In the genomic region with DNA sequence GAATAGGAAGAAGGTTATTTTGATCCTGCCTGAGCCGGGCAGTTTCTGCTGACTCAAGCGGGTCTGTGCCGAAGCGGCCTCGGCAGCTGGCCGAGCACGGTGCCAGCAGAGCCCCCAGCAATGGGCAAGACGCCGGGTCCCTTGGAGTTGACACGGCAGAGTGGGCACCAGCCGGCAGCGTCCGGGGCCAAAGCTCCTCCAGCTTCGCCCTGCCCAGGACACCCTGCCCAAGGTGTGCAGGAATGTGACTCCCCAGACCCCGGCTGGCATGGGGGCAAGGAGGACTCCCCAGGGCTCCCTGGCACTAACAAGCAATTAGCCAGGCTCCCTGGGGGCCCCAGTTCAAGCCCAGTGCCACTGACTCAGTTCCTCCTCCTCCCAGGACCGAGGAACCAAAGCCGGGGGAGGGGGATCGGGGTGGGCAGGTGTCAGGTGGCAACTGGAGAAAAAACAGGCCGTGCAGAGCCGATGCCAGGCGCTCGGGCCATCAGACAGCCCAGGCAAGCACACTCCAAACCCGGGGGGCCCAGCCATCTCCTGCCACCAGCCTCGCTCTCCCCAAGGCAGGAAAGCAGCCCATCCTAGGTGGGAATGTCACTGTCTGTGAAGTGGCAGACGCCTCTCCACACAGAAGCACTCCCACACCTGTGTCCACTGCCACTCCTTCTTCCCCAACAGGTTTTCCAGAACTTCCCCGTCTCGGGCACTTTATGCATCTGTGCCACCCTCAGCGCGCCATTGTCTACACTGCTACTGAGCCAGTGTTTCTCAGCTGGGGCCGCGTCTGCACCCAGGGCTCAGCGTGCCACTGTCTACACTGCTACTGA, we compare ENCODE assay signal across 14 cellular contexts. TPM values are rescaled to one million over a fixed set of nuclear protein-coding genes. Genes with fewer than 3 reads are reported as not detected.
DNase-seq lines count a peak whose midpoint lies in the region; ATAC-seq and TF ChIP-seq lines count a peak whose summit lies in the region.
"Had no signal": no experiment of that assay in that cellular context is flagged by ENCODE, and none has a peak within 500 bp of the region (broad histone marks: within the 10 kb centered on the region; RNA-seq: fewer than 3 reads in every experiment).

No MANE protein-coding gene starts in this region.

- no peak overlapping the region for H3K9ac ChIP-seq in neuronal stem cell (ENCODE audit: low read depth, low read length, poor library complexity)
- H3K9ac ChIP-seq: KMS-11 had no signal

- H3K18ac ChIP-seq in neuronal stem cell (ENCODE audit: low read length), result peak overlapping the region; percentile 80

- peak overlapping the region; percentile 67 for H3K23ac ChIP-seq in neuronal stem cell (ENCODE audit: low read depth, low read length, poor library complexity)

- peaks cover 26% of the 10 kb centered on the region for H3K4me1 Mint-ChIP-seq in chondrocyte (ENCODE audit: low read depth)

- no peak overlapping the region for H3K4ac ChIP-seq in neuronal stem cell (ENCODE audit: low read length)

- H2BK15ac ChIP-seq in neuronal stem cell (ENCODE audit: low read length), result no peak overlapping the region

- no peak overlapping the region for H4K91ac ChIP-seq in neuronal stem cell (ENCODE audit: low read depth, low read length, poor library complexity)

- TF ChIP-seq CTCF in heart right ventricle (IDR thresholded peaks at IDR 0.05) (no peak), chondrocyte (IDR thresholded peaks at IDR 0.05) (no peak), uterus (IDR thresholded peaks at IDR 0.05) (no peak)

- H3K4me3 ChIP-seq in heart right ventricle, result no peak overlapping the region
- no peak overlapping the region for H3K4me3 ChIP-seq in neuronal stem cell (ENCODE audit: low read length in 2 of 2)
- no peak overlapping the region for H3K4me3 ChIP-seq in uterus

- H3K36me3 ChIP-seq in heart right ventricle (peaks cover 0 to 32% (median 0%) of the 10 kb centered on the region in 9 donors), neuronal stem cell (replicated peaks in 1 of 2; ENCODE audit: control insufficient read depth in 2 of 2, insufficient read depth in 2 of 2, low read length in 2 of 2) (no peaks in the 10 kb centered on the region), uterus (no peaks in the 10 kb centered on the region)
- H3K36me3 ChIP-seq: neutrophil had no signal

- peak overlapping the region; percentile 63 for H3K14ac ChIP-seq in neuronal stem cell (ENCODE audit: low read length)

- TF ChIP-seq POLR2A in uterus (IDR thresholded peaks at IDR 0.05), result no peak

- peaks cover 12% of the 10 kb centered on the region for H3K36me3 Mint-ChIP-seq in chondrocyte (ENCODE audit: low read depth)

- no peak overlapping the region for H2BK12ac ChIP-seq in neuronal stem cell (ENCODE audit: low read length)

- H2AFZ ChIP-seq in neuronal stem cell (ENCODE audit: low read length), result no peak overlapping the region

- H2BK120ac ChIP-seq in neuronal stem cell (ENCODE audit: low read depth, low read length), result no peak overlapping the region

- peak; percentile 40 for DNase-seq in Right ventricle myocardium inferior (ENCODE audit: missing footprints)
- no peak for DNase-seq in heart right ventricle
- DNase-seq in chondrocyte (ENCODE audit: low spot score), result peak; percentile 89
- DNase-seq in neuronal stem cell (ENCODE audit: low spot score), result no peak
- peak; percentile 17 to 20 for DNase-seq in uterus
- no peak for DNase-seq in pons (ENCODE audit: low spot score)
- DNase-seq: activated gamma-delta T cell; CD4-positive, CD25-positive, alpha-beta regulatory T cell; NCI-H2107 had no signal

- ATAC-seq in Right ventricle myocardium inferior (no peak), heart right ventricle (no peak), GM21360 (IDR thresholded peaks at IDR 0.05; ENCODE audit: unreplicated experiment) (no peak), GM18867 (IDR thresholded peaks at IDR 0.05; ENCODE audit: unreplicated experiment) (no peak)

- H3K27ac Mint-ChIP-seq in chondrocyte (ENCODE audit: unreplicated experiment), result peak overlapping the region; percentile 73

- H3K9me3 ChIP-seq in heart right ventricle (no peaks in the 10 kb centered on the region), neuronal stem cell (replicated peaks in 1 of 2; ENCODE audit: control insufficient read depth in 2 of 2, insufficient read depth in 1 of 2, low read depth in 1 of 2, low read length in 2 of 2) (no peaks in the 10 kb centered on the region), uterus (no peaks in the 10 kb centered on the region)
- H3K9me3 ChIP-seq: neutrophil had no signal

- intact Hi-C loops in Right ventricle myocardium inferior (cut with DNase I) (no loop called here), heart right ventricle (cut with DNase I) (no loop called here), uterus (cut with DNase I; ENCODE audit: low total_unique reads) (no loop called here)

- H3K4me1 ChIP-seq in heart right ventricle (peaks cover 0 to 35% (median 9%) of the 10 kb centered on the region in 9 donors), neuronal stem cell (ENCODE audit: control insufficient read depth in 2 of 2, insufficient read depth in 1 of 2, low read depth in 1 of 2, low read length in 2 of 2) (no peaks in the 10 kb centered on the region), uterus (peaks cover 0 to 8% of the 10 kb centered on the region in 2 donors)

- no peaks in the 10 kb centered on the region for H3K79me1 ChIP-seq in neuronal stem cell (ENCODE audit: low read depth, low read length)

- no peak overlapping the region for H4K8ac ChIP-seq in neuronal stem cell (ENCODE audit: low read depth, low read length)

- no peaks in the 10 kb centered on the region for H3K9me3 Mint-ChIP-seq in chondrocyte (ENCODE audit: low read depth)

- H3K4me3 Mint-ChIP-seq in chondrocyte (ENCODE audit: unreplicated experiment), result no peak overlapping the region
- H3K4me3 Mint-ChIP-seq: CD4-positive, CD25-positive, alpha-beta regulatory T cell had no signal

- no peak overlapping the region for H3K4me2 ChIP-seq in neuronal stem cell (ENCODE audit: insufficient read depth, low read length, poor library complexity, severe bottlenecking)
- H3K4me2 ChIP-seq: KMS-11 had no signal

- H2BK5ac ChIP-seq in neuronal stem cell (ENCODE audit: low read length), result no peak overlapping the region

- 84 to 87% methylated on average over 32 of the region's 32 CpGs for WGBS in heart right ventricle, 2 donors
- WGBS in neuronal stem cell (ENCODE audit: extremely low coverage in 2 of 2, insufficient read length in 2 of 2, insufficient replicate concordance in 1 of 2), 2 donors, result no CpG with 5 or more reads among the region's 32 CpGs

- no peaks in the 10 kb centered on the region for H3K27me3 ChIP-seq in heart right ventricle
- H3K27me3 ChIP-seq in neuronal stem cell (ENCODE audit: control insufficient read depth in 3 of 3, insufficient read depth in 3 of 3, low read depth in 1 of 3, low read length in 3 of 3), result no peaks in the 10 kb centered on the region
- no peaks in the 10 kb centered on the region for H3K27me3 ChIP-seq in uterus
- H3K27me3 ChIP-seq: neutrophil had no signal

- H3K27me3 Mint-ChIP-seq in chondrocyte (ENCODE audit: low read depth), result no peaks in the 10 kb centered on the region
- H3K27me3 Mint-ChIP-seq: CD4-positive, CD25-positive, alpha-beta regulatory T cell had no signal

- H2AK5ac ChIP-seq in neuronal stem cell (ENCODE audit: low read depth, low read length), result peak overlapping the region; percentile 75

- H3K27ac ChIP-seq in heart right ventricle (no peak overlapping the region), neuronal stem cell (replicated peaks; ENCODE audit: low read length) (no peak overlapping the region), uterus (peak overlapping the region; percentile 38 to 48)
- H3K27ac ChIP-seq: KMS-11, neutrophil had no signal

RNA-seq across cellular contexts. Expression of a gene that starts 41.2 kb away (rescaled TPM):
- total RNA-seq in Right ventricle myocardium inferior (0.22 TPM), heart right ventricle (1 to 10 TPM in 1 of 10 donors, under 1 TPM in 7, not detected in 2; 0.16 to 1.2 (median 0.31) TPM), chondrocyte (not detected in 3 replicates), uterus (under 1 TPM in 1 of 4 donors, not detected in 3; 0.46 TPM)
- polyA plus RNA-seq in heart right ventricle, result under 1 TPM; 0.13 to 0.51 TPM
- not detected for polyA plus RNA-seq in neuronal stem cell (2013, experiment 1 of 2)
- polyA plus RNA-seq in neuronal stem cell (2013, experiment 2 of 2), result not detected
- total RNA-seq: temporal lobe had no signal

RNA-seq across cellular contexts. Expression of a gene that starts 48.4 kb away (rescaled TPM):
- 23.9 TPM for total RNA-seq in Right ventricle myocardium inferior
- total RNA-seq in heart right ventricle, result 10 to 100 TPM; 16.1 to 39.2 (median 30.4) TPM
- polyA plus RNA-seq in heart right ventricle, result 10 to 100 TPM; 10.5 to 81.8 TPM
- 151 to 298 TPM (median 163 TPM) in 3 replicates for total RNA-seq in chondrocyte
- 0.10 TPM for polyA plus RNA-seq in neuronal stem cell (2013, experiment 1 of 2)
- 0.08 TPM for polyA plus RNA-seq in neuronal stem cell (2013, experiment 2 of 2)
- 10 to 100 TPM in 3 of 4 donors, 1 to 10 TPM in 1; 5.6 to 51.9 (median 33.5) TPM for total RNA-seq in uterus

Comparison
In these comparisons a context has a peak if more than half of its experiments do, and no peak if none do; other contexts are left out.
1. DNase-seq: peak in Right ventricle myocardium inferior (single experiment), chondrocyte (single experiment) and uterus (2 of 2); none in heart right ventricle (0 of 2), neuronal stem cell (single experiment) and pons (single experiment).
2. H3K27ac ChIP-seq: peak in uterus (2 of 2); none in heart right ventricle (0 of 10) and neuronal stem cell (single experiment).